1 cellular context compared by ENCODE assay signal in the genomic region with DNA sequence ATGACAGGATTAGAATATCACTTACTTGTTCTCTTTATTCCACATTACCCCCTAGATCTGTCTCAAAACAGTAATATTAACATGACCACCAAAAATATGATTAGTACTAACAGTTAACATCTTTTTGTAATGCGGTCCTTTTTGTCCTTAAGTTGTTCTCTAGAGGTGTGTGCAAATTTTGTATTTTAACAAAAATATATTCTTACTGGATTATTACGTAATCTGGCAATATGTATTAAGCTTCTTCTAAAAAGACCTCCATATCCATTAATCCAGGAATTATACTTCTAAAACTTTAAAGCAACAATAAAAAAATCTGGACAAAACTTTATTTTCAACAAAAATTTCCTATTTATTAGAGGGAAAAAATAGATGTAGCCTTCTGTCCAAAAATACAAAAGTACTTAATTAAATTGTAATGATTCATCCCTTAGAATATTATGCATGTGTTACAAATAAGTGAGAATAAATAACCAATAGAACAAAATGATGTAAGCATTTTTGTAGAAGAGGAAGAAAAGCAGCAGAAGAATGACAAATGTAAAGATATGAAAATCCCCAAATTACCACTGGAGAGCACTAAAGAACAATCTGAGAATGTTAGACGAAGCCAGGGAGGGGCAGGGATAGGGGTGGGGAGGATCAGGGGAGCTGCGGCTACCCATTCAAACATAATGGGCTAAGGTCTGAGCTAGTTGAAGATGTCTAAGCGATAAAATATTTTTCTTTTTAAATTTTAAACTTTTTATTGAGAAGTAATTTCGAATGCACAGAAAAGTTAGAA.
TF ChIP-seq lines count a peak whose summit lies in the region.

No MANE protein-coding gene starts in this region.

TF ChIP-seq in GM12878, 131 proteins besides CTCF, POLR2A, EP300 and RAD21:
- TF ChIP-seq IKZF1 (conservative IDR thresholded peaks at IDR 0.05) (no peak), NR2C2 (IDR thresholded peaks at IDR 0.05; ENCODE audit: borderline replicate concordance, control insufficient read depth, insufficient read length, low read depth) (no peak), PAX8 (IDR thresholded peaks at IDR 0.05) (no peak), TCF3 (IDR thresholded peaks at IDR 0.05; ENCODE audit: borderline replicate concordance, insufficient read depth, low read depth, low read length) (no peak), MYC (IDR thresholded peaks at IDR 0.05; ENCODE audit: insufficient read depth, insufficient read length, insufficient replicate concordance, low read length, severe bottlenecking) (no peak), ZNF274 (IDR thresholded peaks at IDR 0.05; ENCODE audit: insufficient read depth, insufficient read length) (no peak), HCFC1 (IDR thresholded peaks at IDR 0.05; ENCODE audit: low read length) (no peak), ETV6 (conservative IDR thresholded peaks at IDR 0.05 in 1 of 2, IDR thresholded peaks at IDR 0.05 in 1 of 2; ENCODE audit: borderline replicate concordance in 1 of 2, low read depth in 1 of 2) (no peak), MEF2B (IDR thresholded peaks at IDR 0.05; ENCODE audit: partially characterized antibody, poor library complexity, severe bottlenecking) (no peak), CBX3 (IDR thresholded peaks at IDR 0.05; ENCODE audit: borderline replicate concordance, low read depth) (no peak), HDGF (IDR thresholded peaks at IDR 0.05) (no peak), SMARCA5 (IDR thresholded peaks at IDR 0.05) (no peak), RELA (IDR thresholded peaks at IDR 0.05; ENCODE audit: borderline replicate concordance, partially characterized antibody) (no peak)
- TF ChIP-seq, protein P1, sequence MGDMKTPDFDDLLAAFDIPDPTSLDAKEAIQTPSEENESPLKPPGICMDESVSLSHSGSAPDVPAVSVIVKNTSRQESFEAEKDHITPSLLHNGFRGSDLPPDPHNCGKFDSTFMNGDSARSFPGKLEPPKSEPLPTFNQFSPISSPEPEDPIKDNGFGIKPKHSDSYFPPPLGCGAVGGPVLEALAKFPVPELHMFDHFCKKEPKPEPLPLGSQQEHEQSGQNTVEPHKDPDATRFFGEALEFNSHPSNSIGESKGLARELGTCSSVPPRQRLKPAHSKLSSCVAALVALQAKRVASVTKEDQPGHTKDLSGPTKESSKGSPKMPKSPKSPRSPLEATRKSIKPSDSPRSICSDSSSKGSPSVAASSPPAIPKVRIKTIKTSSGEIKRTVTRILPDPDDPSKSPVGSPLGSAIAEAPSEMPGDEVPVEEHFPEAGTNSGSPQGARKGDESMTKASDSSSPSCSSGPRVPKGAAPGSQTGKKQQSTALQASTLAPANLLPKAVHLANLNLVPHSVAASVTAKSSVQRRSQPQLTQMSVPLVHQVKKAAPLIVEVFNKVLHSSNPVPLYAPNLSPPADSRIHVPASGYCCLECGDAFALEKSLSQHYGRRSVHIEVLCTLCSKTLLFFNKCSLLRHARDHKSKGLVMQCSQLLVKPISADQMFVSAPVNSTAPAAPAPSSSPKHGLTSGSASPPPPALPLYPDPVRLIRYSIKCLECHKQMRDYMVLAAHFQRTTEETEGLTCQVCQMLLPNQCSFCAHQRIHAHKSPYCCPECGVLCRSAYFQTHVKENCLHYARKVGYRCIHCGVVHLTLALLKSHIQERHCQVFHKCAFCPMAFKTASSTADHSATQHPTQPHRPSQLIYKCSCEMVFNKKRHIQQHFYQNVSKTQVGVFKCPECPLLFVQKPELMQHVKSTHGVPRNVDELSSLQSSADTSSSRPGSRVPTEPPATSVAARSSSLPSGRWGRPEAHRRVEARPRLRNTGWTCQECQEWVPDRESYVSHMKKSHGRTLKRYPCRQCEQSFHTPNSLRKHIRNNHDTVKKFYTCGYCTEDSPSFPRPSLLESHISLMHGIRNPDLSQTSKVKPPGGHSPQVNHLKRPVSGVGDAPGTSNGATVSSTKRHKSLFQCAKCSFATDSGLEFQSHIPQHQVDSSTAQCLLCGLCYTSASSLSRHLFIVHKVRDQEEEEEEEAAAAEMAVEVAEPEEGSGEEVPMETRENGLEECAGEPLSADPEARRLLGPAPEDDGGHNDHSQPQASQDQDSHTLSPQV (IDR thresholded peaks at IDR 0.05): no peak
- TF ChIP-seq, protein P2, sequence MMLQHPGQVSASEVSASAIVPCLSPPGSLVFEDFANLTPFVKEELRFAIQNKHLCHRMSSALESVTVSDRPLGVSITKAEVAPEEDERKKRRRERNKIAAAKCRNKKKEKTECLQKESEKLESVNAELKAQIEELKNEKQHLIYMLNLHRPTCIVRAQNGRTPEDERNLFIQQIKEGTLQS (IDR thresholded peaks at IDR 0.05; ENCODE audit: borderline replicate concordance, extremely low read depth, low read depth, low read length): no peak
